ENCODE assay signal across 8 cellular contexts in the genomic region with DNA sequence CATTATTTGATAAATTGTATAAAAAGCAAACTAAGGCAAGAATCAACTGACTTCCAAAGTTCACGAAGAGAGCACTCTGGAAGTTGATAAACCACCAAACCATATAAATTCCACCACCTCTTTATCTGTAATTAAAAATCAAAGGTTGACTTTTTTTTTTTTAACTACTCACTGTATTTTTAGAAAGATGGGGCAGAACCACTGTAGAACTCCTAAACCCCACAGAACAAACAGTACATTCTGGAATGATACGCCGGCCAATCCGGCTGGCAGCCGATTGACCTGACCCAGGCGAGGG. TPM values are rescaled to one million over a fixed set of nuclear protein-coding genes. Genes with fewer than 3 reads are reported as not detected.
DNase-seq lines count a peak whose midpoint lies in the region; TF ChIP-seq lines count a peak whose summit lies in the region.

No MANE protein-coding gene starts in this region.

- H3K9me3 ChIP-seq in muscle layer of duodenum (ENCODE audit: control insufficient read depth in 1 of 2, low read length in 2 of 2) = no peaks in the 10 kb centered on the region

- H3K27ac ChIP-seq in ACC112 (ENCODE audit: low read depth, low read length) (no peak overlapping the region), muscle layer of duodenum (ENCODE audit: low read length) (peak overlapping the region; percentile 94)

- peaks cover 27% of the 10 kb centered on the region for H3K36me3 ChIP-seq in ACC112 (ENCODE audit: insufficient read depth, low read length)
- H3K36me3 ChIP-seq in muscle layer of duodenum (ENCODE audit: control insufficient read depth in 1 of 2, insufficient read depth in 2 of 2, low read length in 2 of 2) = peaks cover 5 to 11% of the 10 kb centered on the region in 2 donors

- peak overlapping the region; percentile 90 for H3K4me3 ChIP-seq in ACC112 (ENCODE audit: low read depth, low read length)
- H3K4me3 ChIP-seq in Jurkat, Clone E6-1 (ENCODE audit: low read length) = peak overlapping the region; percentile 87
- peak overlapping the region; percentile 84 to 87 for H3K4me3 ChIP-seq in cardiac fibroblast (replicated peaks in 1 of 2; ENCODE audit: low read depth in 2 of 2, low read length in 2 of 2)
- peak overlapping the region; percentile 93 to 95 for H3K4me3 ChIP-seq in muscle layer of duodenum (ENCODE audit: low read depth in 1 of 2, low read length in 2 of 2)

- H3K27me3 ChIP-seq in ACC112 (ENCODE audit: insufficient read depth, low read length) = peaks cover 10% of the 10 kb centered on the region; the same call in 1 of the 2 replicates
- H3K27me3 ChIP-seq in muscle layer of duodenum (ENCODE audit: low read depth, low read length) = no peaks in the 10 kb centered on the region

- peak overlapping the region; percentile 51 for H2AFZ ChIP-seq in ACC112 (ENCODE audit: low read length, unreplicated experiment)

- DNase-seq in Jurkat, Clone E6-1 (ENCODE audit: low read depth, low spot score) = no peak
- DNase-seq in cardiac fibroblast (ENCODE audit: low read depth in 2 of 2) = no peak
- no peak for DNase-seq in GM19240 (ENCODE audit: insufficient read length, low spot score)
- no peak for DNase-seq in SHP77 (lab: John Stamatoyannopoulos, UW)
- DNase-seq in activated CD4-positive, CD25-positive, alpha-beta regulatory T cell treated with anti-CD3 and anti-CD28 coated beads, Interleukin-2, amount 50 U/mL, for 72 hours = no peak
- no peak for DNase-seq in C1 segment of cervical spinal cord (lab: John Stamatoyannopoulos, UW)

- H3K79me2 ChIP-seq in ACC112 (ENCODE audit: control insufficient read depth, insufficient read depth, low read length, unreplicated experiment) = peaks cover 32% of the 10 kb centered on the region

- TF ChIP-seq CTCF in cardiac fibroblast (IDR thresholded peaks at IDR 0.05; ENCODE audit: low read depth, low read length) = no peak

- H3K4me1 ChIP-seq in ACC112 (ENCODE audit: control insufficient read depth, insufficient read depth, low read length, unreplicated experiment) = peaks cover 21% of the 10 kb centered on the region
- peaks cover 11 to 22% of the 10 kb centered on the region in 2 donors for H3K4me1 ChIP-seq in muscle layer of duodenum (ENCODE audit: control insufficient read depth in 1 of 2, insufficient read depth in 2 of 2, low read length in 2 of 2)

RNA-seq across cellular contexts. Expression of a gene that starts 0.4 kb away (rescaled TPM):
- polyA plus RNA-seq in Jurkat, Clone E6-1 (2012; ENCODE audit: insufficient read depth, insufficient read length) = 107 TPM

RNA-seq across cellular contexts. Expression of a gene that starts 22.9 kb away (rescaled TPM):
- 127 TPM for polyA plus RNA-seq in Jurkat, Clone E6-1 (2012; ENCODE audit: insufficient read depth, insufficient read length)

RNA-seq across cellular contexts. Expression of a gene that starts 23.5 kb away (rescaled TPM):
- polyA plus RNA-seq in Jurkat, Clone E6-1 (2012; ENCODE audit: insufficient read depth, insufficient read length) = 90.0 TPM
